ENCODE assay signal across 8 cellular contexts in the genomic region with DNA sequence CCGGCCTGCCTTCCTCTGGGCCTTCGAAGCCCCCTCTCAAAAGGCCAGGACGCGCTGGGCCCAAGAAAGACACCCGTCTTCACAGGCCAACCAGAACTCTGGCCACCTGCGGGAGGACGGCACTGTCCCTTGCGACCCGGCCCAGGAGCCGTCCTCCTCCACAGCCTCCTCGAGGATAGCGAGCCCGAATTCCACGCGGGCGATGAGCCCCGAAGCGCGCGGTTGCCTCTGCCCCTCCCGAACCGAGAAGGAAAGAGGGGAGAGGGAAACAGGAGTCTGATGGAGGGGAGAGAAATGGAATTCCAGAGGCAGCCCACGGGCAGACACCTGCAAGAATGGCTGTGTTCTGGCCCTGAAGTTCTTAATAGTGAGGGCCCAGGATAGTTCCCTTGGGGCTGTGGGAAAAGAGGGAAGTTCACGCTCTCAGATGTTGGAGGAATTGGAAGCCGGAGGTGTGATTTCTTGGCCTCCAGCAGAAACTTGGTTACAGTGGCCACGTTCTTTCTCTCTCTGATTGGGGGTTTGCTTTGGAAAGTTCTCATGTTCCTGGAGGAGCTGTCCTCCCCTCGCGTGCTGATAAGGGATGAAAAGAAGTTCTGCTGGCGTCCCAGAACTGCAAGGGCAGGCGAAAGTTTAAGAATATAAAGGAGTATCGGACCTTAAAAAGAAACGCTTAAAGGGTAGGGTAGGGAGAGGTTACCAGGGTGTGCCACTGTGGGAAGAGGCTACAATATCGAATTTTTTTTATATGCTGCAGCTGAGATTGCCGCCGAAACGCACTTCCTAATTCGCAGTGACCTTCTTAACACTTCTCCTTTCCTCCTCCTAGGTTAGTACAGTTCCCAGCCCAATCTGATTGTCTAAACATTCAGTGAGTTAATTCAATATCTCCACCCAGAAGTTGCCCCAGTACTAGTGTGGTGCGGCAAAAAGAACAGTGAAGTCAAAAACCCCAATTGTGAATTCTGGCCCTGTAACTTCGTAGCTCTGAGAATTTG. TPM values are rescaled to one million over a fixed set of nuclear protein-coding genes. Genes with fewer than 3 reads are reported as not detected.
DNase-seq lines count a peak whose midpoint lies in the region; ATAC-seq, FAIRE-seq and TF ChIP-seq lines count a peak whose summit lies in the region.

No MANE protein-coding gene starts in this region.

- H3K36me3 Mint-ChIP-seq in activated CD4-positive, alpha-beta memory T cell treated with anti-CD3 and anti-CD28 coated beads, Interleukin-2, amount 10 ng/mL, durations not matched to agents 7 days and 5 days (ENCODE audit: low read depth) = peaks cover 4% of the 10 kb centered on the region

- no peaks in the 10 kb centered on the region for H3K36me3 ChIP-seq in BLaER1
- H3K36me3 ChIP-seq in neural cell (ENCODE audit: insufficient read depth, low read length) = no peaks in the 10 kb centered on the region

- H3K79me2 ChIP-seq in neural cell (replicated peaks; ENCODE audit: insufficient read depth, low read length) = peaks cover 26% of the 10 kb centered on the region

- DNase-seq in Kasumi-1 (lab: John Stamatoyannopoulos, UW) = peak; percentile 27 to 32
- peak; percentile 45 for DNase-seq in epithelial cell of esophagus (ENCODE audit: low read depth)
- DNase-seq in activated CD4-positive, alpha-beta memory T cell treated with anti-CD3 and anti-CD28 coated beads, Interleukin-2, amount 10 ng/mL, durations not matched to agents 7 days and 5 days = no peak
- DNase-seq in frontal cortex (ENCODE audit: low spot score in 2 of 2) = no peak

- no peaks in the 10 kb centered on the region for H3K9me3 ChIP-seq in BLaER1
- no peaks in the 10 kb centered on the region for H3K9me3 ChIP-seq in neural cell (ENCODE audit: low read length)

- H3K4me3 Mint-ChIP-seq in activated CD4-positive, alpha-beta memory T cell treated with anti-CD3 and anti-CD28 coated beads, Interleukin-2, amount 10 ng/mL, durations not matched to agents 7 days and 5 days = no peak overlapping the region

- H3K9me2 ChIP-seq in neural cell (ENCODE audit: insufficient read depth, low read length) = no peaks in the 10 kb centered on the region

- peaks cover 11% of the 10 kb centered on the region for H3K27me3 ChIP-seq in BLaER1
- no peaks in the 10 kb centered on the region for H3K27me3 ChIP-seq in neural cell (ENCODE audit: insufficient read depth, low read depth, low read length)

- H3K27ac ChIP-seq in BLaER1 (no peak overlapping the region), neural cell (ENCODE audit: low read length) (peak overlapping the region; percentile 67)

- FAIRE-seq in frontal cortex (lab: Jason Lieb, UNC) = no peak

- H3K9ac ChIP-seq in BLaER1 (no peak overlapping the region), neural cell (ENCODE audit: low read length) (peak overlapping the region; percentile 76)

- H3K9me3 Mint-ChIP-seq in activated CD4-positive, alpha-beta memory T cell treated with anti-CD3 and anti-CD28 coated beads, Interleukin-2, amount 10 ng/mL, durations not matched to agents 7 days and 5 days = no peaks in the 10 kb centered on the region

- peaks cover 14% of the 10 kb centered on the region for H3K4me1 ChIP-seq in BLaER1

- no peaks in the 10 kb centered on the region for H3F3A ChIP-seq in neural cell (ENCODE audit: insufficient read depth, low read length, poor library complexity, severe bottlenecking)

- ATAC-seq in GM18868 (IDR thresholded peaks at IDR 0.05; ENCODE audit: unreplicated experiment) = no peak
- no peak for ATAC-seq in GM18519 (IDR thresholded peaks at IDR 0.05; ENCODE audit: low FRiP score, unreplicated experiment)

- peak overlapping the region; percentile 7 for H2AFZ ChIP-seq in neural cell (ENCODE audit: low read depth, low read length)

- no peak for TF ChIP-seq RAD21 in neural cell (conservative IDR thresholded peaks at IDR 0.05)

- CTCF ChIA-PET in activated CD4-positive, alpha-beta memory T cell treated with anti-CD3 and anti-CD28 coated beads, Interleukin-2, amount 10 ng/mL, durations not matched to agents 7 days and 5 days (lab: Charles Lee) = no interaction called here

- H3K4me2 ChIP-seq in BLaER1 = peak overlapping the region; percentile 86
- peak overlapping the region; percentile 46 for H3K4me2 ChIP-seq in neural cell (ENCODE audit: low read length)

- H3K27me3 Mint-ChIP-seq in activated CD4-positive, alpha-beta memory T cell treated with anti-CD3 and anti-CD28 coated beads, Interleukin-2, amount 10 ng/mL, durations not matched to agents 7 days and 5 days = peaks cover 60% of the 10 kb centered on the region

- H4K20me1 ChIP-seq in BLaER1 = no peaks in the 10 kb centered on the region
- no peaks in the 10 kb centered on the region for H4K20me1 ChIP-seq in neural cell (ENCODE audit: insufficient read depth)

- POLR2A ChIA-PET in activated CD4-positive, alpha-beta memory T cell treated with anti-CD3 and anti-CD28 coated beads, Interleukin-2, amount 10 ng/mL, durations not matched to agents 7 days and 5 days (lab: Charles Lee) = no interaction called here

- peak overlapping the region; percentile 80 for H3K4me3 ChIP-seq in BLaER1
- H3K4me3 ChIP-seq in epithelial cell of esophagus (ENCODE audit: low read length) = no peak overlapping the region
- peak overlapping the region; percentile 87 for H3K4me3 ChIP-seq in neural cell (ENCODE audit: low read length)

- no peak for TF ChIP-seq EP300 in neural cell (conservative IDR thresholded peaks at IDR 0.05; ENCODE audit: poor library complexity, severe bottlenecking)

- peaks cover 12% of the 10 kb centered on the region for H3K4me1 Mint-ChIP-seq in activated CD4-positive, alpha-beta memory T cell treated with anti-CD3 and anti-CD28 coated beads, Interleukin-2, amount 10 ng/mL, durations not matched to agents 7 days and 5 days

- no peak for TF ChIP-seq CTCF in epithelial cell of esophagus (IDR thresholded peaks at IDR 0.05; ENCODE audit: insufficient read depth, low read depth, low read length, missing control alignments)
- TF ChIP-seq CTCF in neural cell (IDR thresholded peaks at IDR 0.05; ENCODE audit: poor library complexity, severe bottlenecking) = no peak

- H3K27ac Mint-ChIP-seq in activated CD4-positive, alpha-beta memory T cell treated with anti-CD3 and anti-CD28 coated beads, Interleukin-2, amount 10 ng/mL, durations not matched to agents 7 days and 5 days = no peak overlapping the region

TF ChIP-seq in neural cell, 6 proteins besides CTCF, POLR2A, EP300 and RAD21:
- TF ChIP-seq, protein P1, sequence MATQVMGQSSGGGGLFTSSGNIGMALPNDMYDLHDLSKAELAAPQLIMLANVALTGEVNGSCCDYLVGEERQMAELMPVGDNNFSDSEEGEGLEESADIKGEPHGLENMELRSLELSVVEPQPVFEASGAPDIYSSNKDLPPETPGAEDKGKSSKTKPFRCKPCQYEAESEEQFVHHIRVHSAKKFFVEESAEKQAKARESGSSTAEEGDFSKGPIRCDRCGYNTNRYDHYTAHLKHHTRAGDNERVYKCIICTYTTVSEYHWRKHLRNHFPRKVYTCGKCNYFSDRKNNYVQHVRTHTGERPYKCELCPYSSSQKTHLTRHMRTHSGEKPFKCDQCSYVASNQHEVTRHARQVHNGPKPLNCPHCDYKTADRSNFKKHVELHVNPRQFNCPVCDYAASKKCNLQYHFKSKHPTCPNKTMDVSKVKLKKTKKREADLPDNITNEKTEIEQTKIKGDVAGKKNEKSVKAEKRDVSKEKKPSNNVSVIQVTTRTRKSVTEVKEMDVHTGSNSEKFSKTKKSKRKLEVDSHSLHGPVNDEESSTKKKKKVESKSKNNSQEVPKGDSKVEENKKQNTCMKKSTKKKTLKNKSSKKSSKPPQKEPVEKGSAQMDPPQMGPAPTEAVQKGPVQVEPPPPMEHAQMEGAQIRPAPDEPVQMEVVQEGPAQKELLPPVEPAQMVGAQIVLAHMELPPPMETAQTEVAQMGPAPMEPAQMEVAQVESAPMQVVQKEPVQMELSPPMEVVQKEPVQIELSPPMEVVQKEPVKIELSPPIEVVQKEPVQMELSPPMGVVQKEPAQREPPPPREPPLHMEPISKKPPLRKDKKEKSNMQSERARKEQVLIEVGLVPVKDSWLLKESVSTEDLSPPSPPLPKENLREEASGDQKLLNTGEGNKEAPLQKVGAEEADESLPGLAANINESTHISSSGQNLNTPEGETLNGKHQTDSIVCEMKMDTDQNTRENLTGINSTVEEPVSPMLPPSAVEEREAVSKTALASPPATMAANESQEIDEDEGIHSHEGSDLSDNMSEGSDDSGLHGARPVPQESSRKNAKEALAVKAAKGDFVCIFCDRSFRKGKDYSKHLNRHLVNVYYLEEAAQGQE (IDR thresholded peaks at IDR 0.05; ENCODE audit: borderline replicate concordance) = peak; percentile 44
- TF ChIP-seq MXI1 (conservative IDR thresholded peaks at IDR 0.05; ENCODE audit: poor library complexity, severe bottlenecking) (no peak), TAF1 (IDR thresholded peaks at IDR 0.05; ENCODE audit: low read depth) (peak; percentile 24), EZH2 (IDR thresholded peaks at IDR 0.05; ENCODE audit: borderline replicate concordance, insufficient read depth, low read length, poor library complexity, severe bottlenecking) (no peak), POLR2AphosphoS5 (IDR thresholded peaks at IDR 0.05) (no peak), SMC3 (conservative IDR thresholded peaks at IDR 0.05; ENCODE audit: poor library complexity) (no peak)

RNA-seq across cellular contexts. Expression of a gene that starts 5.8 kb away (rescaled TPM):
- 44.5 and 53.0 TPM in 2 replicates for polyA plus RNA-seq in neural cell
- 38.5 and 46.9 TPM in 2 replicates for polyA minus RNA-seq in neural cell
- total RNA-seq in activated CD4-positive, alpha-beta memory T cell treated with anti-CD3 and anti-CD28 coated beads, Interleukin-2, amount 10 ng/mL, durations not matched to agents 7 days and 5 days = 1 to 10 TPM in 1 of 2 experiments, under 1 TPM in 1; 0.98 to 1.1 TPM
- 162 TPM for total RNA-seq in frontal cortex

Comparison
In these comparisons a context has a peak if more than half of its experiments do, and no peak if none do; other contexts are left out.
1. DNase-seq: peak in Kasumi-1 (2 of 2) and epithelial cell of esophagus (single experiment); none in activated CD4-positive, alpha-beta memory T cell treated with anti-CD3 and anti-CD28 coated beads, Interleukin-2, amount 10 ng/mL, durations not matched to agents 7 days and 5 days (single experiment) and frontal cortex (0 of 2).
2. RNA of a gene that starts 5.8 kb away (total RNA-seq): 162 TPM in frontal cortex (single experiment); 0.98 to 1.1 TPM in activated CD4-positive, alpha-beta memory T cell treated with anti-CD3 and anti-CD28 coated beads, Interleukin-2, amount 10 ng/mL, durations not matched to agents 7 days and 5 days; every median in the first group is over 10 times any median in the second.